ENCODE assay signal across 8 cellular contexts in the genomic region with DNA sequence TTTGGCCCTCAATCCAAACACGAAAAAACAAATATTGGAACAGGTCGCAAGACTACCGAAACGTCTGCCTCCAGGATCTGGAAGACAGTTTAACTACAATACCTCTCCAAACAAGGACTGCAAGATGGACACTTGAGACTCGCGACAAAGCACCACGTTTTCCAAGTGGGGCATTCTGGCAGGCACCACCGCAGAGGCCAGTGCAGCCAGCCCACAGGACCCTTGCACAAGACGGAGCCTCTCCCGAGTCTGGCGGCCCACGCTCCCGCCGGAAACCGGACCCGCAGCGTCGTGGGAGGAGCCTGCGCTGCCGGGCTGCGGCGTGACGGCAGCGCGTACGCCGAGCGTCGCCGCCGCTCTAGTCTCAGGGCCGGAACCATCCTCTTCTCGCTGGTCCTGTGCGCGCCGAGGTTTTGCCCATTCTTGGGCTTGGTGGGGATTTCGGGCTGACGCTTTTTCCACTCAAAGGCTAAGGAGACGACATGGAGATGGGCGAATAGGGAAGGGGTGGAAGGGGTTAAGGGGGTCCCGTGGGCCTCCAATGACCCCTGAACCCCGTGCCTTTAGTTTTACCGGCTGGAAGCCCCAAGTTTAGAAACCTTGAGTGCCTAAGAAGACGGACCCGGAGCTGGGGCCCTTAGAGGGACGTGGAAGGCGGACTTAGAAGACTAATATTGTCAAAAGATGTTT. TPM values are rescaled to one million over a fixed set of nuclear protein-coding genes. Genes with fewer than 3 reads are reported as not detected.
A peak's percentile ranks its signal among the peaks of the same experiment; 100 is the strongest.
DNase-seq lines count a peak whose midpoint lies in the region; ATAC-seq and TF ChIP-seq lines count a peak whose summit lies in the region.

A gene (minus strand): TSS at position 283 of the 690 bp plus-strand sequence. CDS start 109 bp downstream, at position 174.

- H3K9me2 ChIP-seq in OCI-LY1 (ENCODE audit: low read depth, low read length), result no peaks in the 10 kb centered on the region

- intact Hi-C loops in Caco-2 (cut with micrococcal nuclease; ENCODE audit: unreplicated experiment), result no loop called here

- H3K79me2 ChIP-seq in OCI-LY1 (ENCODE audit: insufficient read depth, low read length), result peaks cover 37% of the 10 kb centered on the region

- ATAC-seq in GM21360 (IDR thresholded peaks at IDR 0.05; ENCODE audit: unreplicated experiment), result peak; percentile 100

- peak within 1 kb of the TSS; percentile 96 for H3K4me3 ChIP-seq in Caco-2 (ENCODE audit: low read depth, low read length)
- peak within 1 kb of the TSS; percentile 80 for H3K4me3 ChIP-seq in OCI-LY1 (ENCODE audit: low read depth, low read length, poor library complexity, severe bottlenecking)

- peak within 1 kb of the TSS; percentile 40 for H3K27ac ChIP-seq in OCI-LY1 (ENCODE audit: low read depth, low read length, poor library complexity, severe bottlenecking)
- peak within 1 kb of the TSS; percentile 56 for H3K27ac ChIP-seq in epithelial cell of prostate

- peak within 1 kb of the TSS; percentile 17; the same call in 1 of the 2 replicates for H2AFZ ChIP-seq in OCI-LY1 (ENCODE audit: low read length)

- peaks cover 8% of the 10 kb centered on the region; the same call in 1 of the 2 replicates for H3K4me1 ChIP-seq in Caco-2
- peaks cover 27% of the 10 kb centered on the region for H3K4me1 ChIP-seq in OCI-LY1 (ENCODE audit: insufficient read depth, low read length, severe bottlenecking)

- DNase-seq in Caco-2 (peak; percentile 78 to 81), HT1080 (ENCODE audit: low read depth) (peak; percentile 81), activated T-cell treated with anti-CD3 and anti-CD28 coated beads for 1 hour (ENCODE audit: low read depth) (peak; percentile 60), epithelial cell of prostate (ENCODE audit: low read depth, low spot score) (peak; percentile 16), mucosa of gallbladder (ENCODE audit: low spot score) (peak; percentile 67)
- DNase-seq in stimulated activated CD8-positive, alpha-beta memory T cell treated with anti-CD3 and anti-CD28 coated beads, Interleukin-4, amount 100 ng/mL, for 4 hours (ENCODE audit: low read depth in 2 of 2, low spot score in 1 of 2), result peak; percentile 41 to 56

- POLR2A ChIA-PET in Caco-2 (lab: Charles Lee), result interaction anchor here (0.6 kb wide), 1 partner anchor 154 kb away, joined by 5 read pairs; no protein-coding TSS in a partner anchor

- H3K4me1 Mint-ChIP-seq in Caco-2 (ENCODE audit: low read depth, unreplicated experiment), result peaks cover 16% of the 10 kb centered on the region

- H3K4me3 Mint-ChIP-seq in Caco-2 (ENCODE audit: unreplicated experiment), result peak within 1 kb of the TSS; percentile 99

- H3K36me3 Mint-ChIP-seq in Caco-2 (ENCODE audit: insufficient read depth, unreplicated experiment), result peaks cover 17% of the 10 kb centered on the region

- peak within 1 kb of the TSS; percentile 93 for H3K4me2 ChIP-seq in OCI-LY1 (ENCODE audit: low read length)

- TF ChIP-seq CTCF in Caco-2 (IDR thresholded peaks at IDR 0.05; ENCODE audit: insufficient read depth in 1 of 2, low read depth in 1 of 2, low read length in 1 of 2, severe bottlenecking in 1 of 2, unreplicated experiment in 1 of 2) (no peak), OCI-LY1 (IDR thresholded peaks at IDR 0.05; ENCODE audit: low read length) (no peak)

- BruUV-seq in Caco-2 (replicated peaks; lab: Mats Ljungman, UMichigan), result no TSS peak

- H3K36me3 ChIP-seq in Caco-2 (ENCODE audit: control insufficient read depth, insufficient read depth, low read length) (peaks cover 3% of the 10 kb centered on the region), OCI-LY1 (ENCODE audit: insufficient read depth, low read length) (peaks cover 13% of the 10 kb centered on the region)

- no peaks in the 10 kb centered on the region for H3K27me3 ChIP-seq in Caco-2 (replicated peaks; ENCODE audit: control insufficient read depth, insufficient read depth, low read length)
- H3K27me3 ChIP-seq in OCI-LY1 (ENCODE audit: insufficient read depth, low read length), result no peaks in the 10 kb centered on the region

- H3K27ac Mint-ChIP-seq in Caco-2 (ENCODE audit: unreplicated experiment), result peak within 1 kb of the TSS; percentile 95

- peak within 1 kb of the TSS; percentile 84 for H3K9ac ChIP-seq in OCI-LY1 (ENCODE audit: low read length)

- peaks cover 7% of the 10 kb centered on the region for H3K9me3 Mint-ChIP-seq in Caco-2 (ENCODE audit: unreplicated experiment)

- H3F3A ChIP-seq in OCI-LY1 (ENCODE audit: insufficient read depth, low read length), result no peaks in the 10 kb centered on the region

- peaks cover 4% of the 10 kb centered on the region for H3K27me3 Mint-ChIP-seq in Caco-2 (ENCODE audit: insufficient read depth, unreplicated experiment)

- H3K9me3 ChIP-seq in Caco-2 (peaks cover 3% of the 10 kb centered on the region; the same call in 1 of the 2 replicates), OCI-LY1 (ENCODE audit: low read length) (peaks cover 3% of the 10 kb centered on the region; the same call in 1 of the 2 replicates)

- H4K20me1 ChIP-seq in OCI-LY1 (ENCODE audit: insufficient read depth, low read length), result no peaks in the 10 kb centered on the region

- CTCF ChIA-PET in Caco-2 (lab: Charles Lee), result no interaction called here

RNA-seq across cellular contexts. Expression of the gene that starts here (rescaled TPM):
- 26.9 and 37.0 TPM in 2 replicates for total RNA-seq in Caco-2 (2022)
- total RNA-seq in HT1080 (2014; rRNA removed; shearing (Covaris generic)), result 32.8 and 58.7 TPM in 2 replicates
- 29.3 and 30.9 TPM in 2 replicates for polyA plus RNA-seq in HT1080 (2015; cell fraction: cytosol; rRNA removed)
- 45.5 and 47.2 TPM in 2 replicates for polyA plus RNA-seq in HT1080 (2015; cell fraction: nucleus; rRNA removed)
- total RNA-seq in mucosa of gallbladder, result 15.9 TPM

Comparison
In these comparisons a context has a peak if more than half of its experiments do, and no peak if none do; other contexts are left out.
1. Peak in every context shown above with its lines: DNase-seq, ATAC-seq, H3K4me3 ChIP-seq and H3K27ac ChIP-seq.
2. DNase-seq: peak in every context shown above with its lines; median percentile 81 in HT1080; 80 in Caco-2; 67 in mucosa of gallbladder; 60 in activated T-cell treated with anti-CD3 and anti-CD28 coated beads for 1 hour; 48 in stimulated activated CD8-positive, alpha-beta memory T cell treated with anti-CD3 and anti-CD28 coated beads, Interleukin-4, amount 100 ng/mL, for 4 hours; 16 in epithelial cell of prostate.